Comparison of ENCODE assay signal across 20 cellular contexts in genomic region chr6:168908166-168908565, GRCh38.
DNase-seq lines count a peak whose midpoint lies in the region; ATAC-seq, FAIRE-seq and TF ChIP-seq lines count a peak whose summit lies in the region.
"Had no signal": no experiment of that assay in that cellular context is flagged by ENCODE, and none has a peak within 500 bp of the region (broad histone marks: within the 10 kb centered on the region; RNA-seq: fewer than 3 reads in every experiment).

No MANE protein-coding gene starts in this region.

- H3K27ac ChIP-seq in breast epithelium (no peak overlapping the region), astrocyte (ENCODE audit: low read depth, low read length) (peak overlapping the region; percentile 45)
- H3K27ac ChIP-seq: left lung, parathyroid adenoma had no signal

- BruUV-seq in MCF 10A (replicated peaks; lab: Mats Ljungman, UMichigan), result no TSS peak

- no peaks in the 10 kb centered on the region for H4K20me1 ChIP-seq in astrocyte (ENCODE audit: insufficient read depth, low read length)

- H3K27me3 Mint-ChIP-seq in MCF 10A (ENCODE audit: insufficient read depth, unreplicated experiment) (peaks cover 22% of the 10 kb centered on the region), astrocyte (ENCODE audit: low read depth, unreplicated experiment) (peaks cover 7% of the 10 kb centered on the region)
- H3K27me3 Mint-ChIP-seq: activated T-cell treated with anti-CD3 and anti-CD28 coated beads, Interleukin-2, amount 50 U/mL, for 24 hours; type B pancreatic cell had no signal

- H3K4me3 ChIP-seq in breast epithelium (no peak overlapping the region), astrocyte (ENCODE audit: insufficient read depth, low read depth, low read length) (no peak overlapping the region), foreskin fibroblast (ENCODE audit: low read depth in 1 of 2, low read length in 2 of 2) (no peak overlapping the region)
- H3K4me3 ChIP-seq: left lung, skin epidermis had no signal

- H3K9me3 ChIP-seq in breast epithelium (no peaks in the 10 kb centered on the region), astrocyte (ENCODE audit: insufficient read depth, low read depth, low read length) (peaks cover 5% of the 10 kb centered on the region)
- H3K9me3 ChIP-seq: left lung had no signal

- no peak overlapping the region for H3K4me2 ChIP-seq in astrocyte (ENCODE audit: low read length)

- peaks cover 6% of the 10 kb centered on the region for H3K4me1 Mint-ChIP-seq in MCF 10A (ENCODE audit: insufficient read depth, unreplicated experiment)
- no peaks in the 10 kb centered on the region for H3K4me1 Mint-ChIP-seq in astrocyte (ENCODE audit: low read depth, unreplicated experiment)

- H3K79me2 ChIP-seq in astrocyte (ENCODE audit: insufficient read depth, low read length), result no peaks in the 10 kb centered on the region
- H3K79me2 ChIP-seq: parathyroid adenoma had no signal

- no peak overlapping the region for H3K27ac Mint-ChIP-seq in MCF 10A (ENCODE audit: low read depth, unreplicated experiment)
- H3K27ac Mint-ChIP-seq in astrocyte (ENCODE audit: unreplicated experiment), result no peak overlapping the region
- H3K27ac Mint-ChIP-seq: activated naive CD4-positive, alpha-beta T cell treated with anti-CD3 and anti-CD28 coated beads, Interleukin-2, amount 50 U/mL, for 72 hours; activated T-cell treated with anti-CD3 and anti-CD28 coated beads, Interleukin-2, amount 50 U/mL, for 24 hours; CD8-positive, alpha-beta memory T cell; type B pancreatic cell had no signal

- intact Hi-C loops in MCF 10A (cut with micrococcal nuclease), result no loop called here
- intact Hi-C loops in breast epithelium (cut with DNase I; ENCODE audit: low total_unique reads), result no loop called here

- DNase-seq in MCF 10A (ENCODE audit: unreplicated experiment) (peak; percentile 58), breast epithelium (ENCODE audit: low spot score in 2 of 2) (no peak), astrocyte (ENCODE audit: low read depth) (peak; percentile 78), foreskin fibroblast (peak; percentile 41 to 60), NAMALWA (ENCODE audit: low spot score) (no peak), dermis blood vessel endothelial cell (no peak), T1000 (lab: John Stamatoyannopoulos, UW) (no peak)
- DNase-seq: activated CD4-positive, alpha-beta T cell treated with anti-CD3 and anti-CD28 coated beads, Interleukin-2, amount 50 U/mL, for 1 hour; activated T-cell treated with anti-CD3 and anti-CD28 coated beads, Interleukin-2, amount 50 U/mL, for 24 hours; CD8-positive, alpha-beta memory T cell; H7; hypothalamus; left lung; NCI-H2227 treated with DMSO at 0.1 percent for 48 hours; SIG-M5 had no signal

- H3K9ac ChIP-seq in astrocyte (ENCODE audit: low read length), result no peak overlapping the region
- H3K9ac ChIP-seq: parathyroid adenoma had no signal

- no peaks in the 10 kb centered on the region for H3K4me1 ChIP-seq in breast epithelium
- no peaks in the 10 kb centered on the region for H3K4me1 ChIP-seq in astrocyte (ENCODE audit: insufficient read depth, low read length)
- H3K4me1 ChIP-seq: left lung, parathyroid adenoma had no signal

- no peak for TF ChIP-seq POLR2A in breast epithelium (IDR thresholded peaks at IDR 0.05)

- peak; percentile 23 for FAIRE-seq in astrocyte (lab: Jason Lieb, UNC)

- peak overlapping the region; percentile 24 for H2AFZ ChIP-seq in astrocyte (ENCODE audit: low read depth, low read length)
- H2AFZ ChIP-seq: parathyroid adenoma had no signal

- H3K36me3 ChIP-seq in breast epithelium (no peaks in the 10 kb centered on the region), astrocyte (ENCODE audit: insufficient read depth, low read length) (no peaks in the 10 kb centered on the region)
- H3K36me3 ChIP-seq: left lung had no signal

- H3K27me3 ChIP-seq in breast epithelium, result no peaks in the 10 kb centered on the region
- no peaks in the 10 kb centered on the region for H3K27me3 ChIP-seq in astrocyte (ENCODE audit: insufficient read depth, low read length)
- H3K27me3 ChIP-seq: left lung had no signal

- CTCF ChIA-PET in MCF 10A (lab: Yijun Ruan, JAX), result no interaction called here

- H3K4me3 Mint-ChIP-seq in MCF 10A (ENCODE audit: unreplicated experiment) (no peak overlapping the region), astrocyte (ENCODE audit: unreplicated experiment) (no peak overlapping the region)
- H3K4me3 Mint-ChIP-seq: activated T-cell treated with anti-CD3 and anti-CD28 coated beads, Interleukin-2, amount 50 U/mL, for 24 hours; CD8-positive, alpha-beta memory T cell; type B pancreatic cell had no signal

- H3K36me3 Mint-ChIP-seq in MCF 10A (ENCODE audit: insufficient read depth, unreplicated experiment) (no peaks in the 10 kb centered on the region), astrocyte (ENCODE audit: low read depth, unreplicated experiment) (no peaks in the 10 kb centered on the region)
- H3K36me3 Mint-ChIP-seq: type B pancreatic cell had no signal

- no peak for ATAC-seq in HG03442 (IDR thresholded peaks at IDR 0.05; ENCODE audit: unreplicated experiment)
- ATAC-seq: left lung had no signal

- H3K9me3 Mint-ChIP-seq in MCF 10A (ENCODE audit: unreplicated experiment) (no peaks in the 10 kb centered on the region), astrocyte (ENCODE audit: unreplicated experiment) (peaks cover 17% of the 10 kb centered on the region)
- H3K9me3 Mint-ChIP-seq: activated naive CD4-positive, alpha-beta T cell treated with anti-CD3 and anti-CD28 coated beads, Interleukin-2, amount 50 U/mL, for 72 hours had no signal

- POLR2A ChIA-PET in MCF 10A (lab: Yijun Ruan, JAX), result no interaction called here

- TF ChIP-seq CTCF in MCF 10A (IDR thresholded peaks at IDR 0.05; ENCODE audit: unreplicated experiment) (no peak), breast epithelium (IDR thresholded peaks at IDR 0.05) (no peak), astrocyte (IDR thresholded peaks at IDR 0.05; ENCODE audit: insufficient read depth, low read depth, low read length) (no peak), foreskin fibroblast (IDR thresholded peaks at IDR 0.05; ENCODE audit: low read depth, low read length) (no peak)

Comparison
In these comparisons a context has a peak if more than half of its experiments do, and no peak if none do; other contexts are left out.
1. DNase-seq: peak in MCF 10A (single experiment), astrocyte (single experiment) and foreskin fibroblast (2 of 2); none in breast epithelium (0 of 2), NAMALWA (single experiment), dermis blood vessel endothelial cell (single experiment) and T1000 (single experiment).